In the genomic region with DNA sequence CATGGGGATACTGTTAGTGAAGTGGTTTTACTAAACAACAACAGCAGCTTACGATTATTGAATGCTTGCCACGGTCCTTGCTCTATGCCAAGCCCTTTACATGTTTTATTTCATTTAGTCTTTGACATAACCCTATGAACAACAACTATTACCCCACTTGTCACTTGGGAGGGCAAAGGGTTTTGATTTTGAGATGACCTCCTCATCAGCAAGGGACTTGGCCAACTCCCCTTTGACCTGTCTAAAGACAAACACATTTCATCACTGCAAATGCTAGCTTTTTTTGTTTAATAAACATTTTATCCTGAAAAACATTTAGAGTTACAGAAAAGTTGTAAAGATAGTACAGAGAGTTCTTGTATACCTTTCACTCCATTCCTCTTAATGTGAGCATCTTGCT, we compare ENCODE assay signal across 29 cellular contexts.
"Had no signal": no experiment of that assay in that cellular context is flagged by ENCODE, and none has a peak within 500 bp of the region (broad histone marks: within the 10 kb centered on the region; RNA-seq: fewer than 3 reads in every experiment).

No MANE protein-coding gene starts in this region.

- FAIRE-seq: astrocyte had no signal

- ATAC-seq: activated CD4-positive, alpha-beta T cell treated with anti-CD3 and anti-CD28 coated beads for 36 hours; activated CD8-positive, alpha-beta T cell treated with anti-CD3 and anti-CD28 coated beads, Interleukin-2, amount 10 ng/mL, durations not matched to agents 7 days and 5 days; activated T-cell treated with anti-CD3 and anti-CD28 coated beads, Interleukin-2, amount 50 U/mL, for 4 hours; activated T-helper 17 cell treated with anti-CD3 and anti-CD28 coated beads, Interleukin-2, amount 50 U/mL, for 72 hours; effector memory CD8-positive, alpha-beta T cell; foreskin keratinocyte; gastrocnemius medialis; heart right ventricle; T-helper 17 cell had no signal

- H3K9me3 ChIP-seq: gastrocnemius medialis had no signal

- H3K27ac ChIP-seq: brain microvascular endothelial cell, esophagus muscularis mucosa, foreskin keratinocyte, gastrocnemius medialis, heart right ventricle had no signal

- H3K4me3 ChIP-seq: esophagus muscularis mucosa, gastrocnemius medialis, heart right ventricle had no signal

- H3K36me3 ChIP-seq: brain microvascular endothelial cell, esophagus muscularis mucosa, gastrocnemius medialis, heart right ventricle had no signal

- H3K4me1 ChIP-seq: esophagus muscularis mucosa, foreskin keratinocyte, gastrocnemius medialis, heart right ventricle had no signal

- DNase-seq: activated CD4-positive, alpha-beta memory T cell treated with anti-CD3 and anti-CD28 coated beads for 36 hours; activated CD4-positive, alpha-beta T cell treated with anti-CD3 and anti-CD28 coated beads for 36 hours; activated CD4-positive, alpha-beta T cell treated with anti-CD3 and anti-CD28 coated beads, Interleukin-2, amount 10 ng/mL, durations not matched to agents 24 days and 14 days; activated CD4-positive, CD25-positive, alpha-beta regulatory T cell; activated CD4-positive, CD25-positive, alpha-beta regulatory T cell treated with anti-CD3 and anti-CD28 coated beads, Interleukin-2, amount 50 U/mL, for 72 hours; activated CD8-positive, alpha-beta T cell treated with anti-CD3 and anti-CD28 coated beads, Interleukin-2, amount 10 ng/mL, durations not matched to agents 7 days and 5 days; activated effector memory CD4-positive, alpha-beta T cell treated with Interleukin-2 at 50 U/mL for 16 hours; activated gamma-delta T cell treated with Interleukin-2 at 50 U/mL for 16 hours; activated naive CD4-positive, alpha-beta T cell treated with anti-CD3 and anti-CD28 coated beads, Interleukin-2, amount 50 U/mL, for 16 hours; activated naive CD4-positive, alpha-beta T cell treated with Interleukin-2 at 50 U/mL for 16 hours; activated T-cell treated with anti-CD3 and anti-CD28 coated beads, Interleukin-2, amount 50 U/mL, for 4 hours; amniotic stem cell; anterior cingulate cortex; brain microvascular endothelial cell; cortex of kidney; dermis blood vessel endothelial cell; effector CD4-positive, alpha-beta T cell; effector memory CD8-positive, alpha-beta T cell; erythroblast; foreskin keratinocyte; gastrocnemius medialis; glutamatergic neuron; heart right ventricle; T-helper 1 cell; T-helper 17 cell; T1000 had no signal
